Comparison of ENCODE assay signal across 9 cellular contexts in genomic region chr5:179345429-179346321, GRCh38. TPM values are rescaled to one million over a fixed set of nuclear protein-coding genes. Genes with fewer than 3 reads are reported as not detected.
A peak's percentile ranks its signal among the peaks of the same experiment; 100 is the strongest.
DNase-seq lines count a peak whose midpoint lies in the region; ATAC-seq and TF ChIP-seq lines count a peak whose summit lies in the region.
"Had no signal": no experiment of that assay in that cellular context is flagged by ENCODE, and none has a peak within 500 bp of the region (broad histone marks: within the 10 kb centered on the region; RNA-seq: fewer than 3 reads in every experiment).

TSS of gene ADAMTS2 (minus strand) at chr5:179345461. CDS start at chr5:179345328, 133 bp downstream.

- H3K4me2 ChIP-seq in neural progenitor cell, result peak within 1 kb of the TSS; percentile 96

- CTCF ChIA-PET in T-cell (lab: Charles Lee) (no interaction called here), GM10248 (lab: Yijun Ruan, JAX) (no interaction called here)

- no peak within 1 kb of the TSS for H3K9ac ChIP-seq in neural progenitor cell

- peaks cover 90% of the 10 kb centered on the region for H3K27me3 ChIP-seq in neural progenitor cell

- no peaks in the 10 kb centered on the region for H3K36me3 Mint-ChIP-seq in T-cell
- H3K36me3 Mint-ChIP-seq in neural progenitor cell, result no peaks in the 10 kb centered on the region

- TF ChIP-seq CTCF in fibroblast of villous mesenchyme (IDR thresholded peaks at IDR 0.05; ENCODE audit: insufficient read depth, low read depth, low read length) (no peak), neural progenitor cell (IDR thresholded peaks at IDR 0.05) (no peak), GM10248 (IDR thresholded peaks at IDR 0.05; ENCODE audit: control extremely low read depth, extremely low read depth, low read depth, missing control alignments) (no peak)

- no peak within 1 kb of the TSS for H3K27ac ChIP-seq in neural progenitor cell

- no peaks in the 10 kb centered on the region for H3K9me3 ChIP-seq in neural progenitor cell (ENCODE audit: low read depth)

- peak; percentile 32 for DNase-seq in NCI-H2227 (lab: John Stamatoyannopoulos, UW; ENCODE audit: unreplicated experiment)
- DNase-seq in NCI-H2227 treated with DMSO at 0.1 percent for 48 hours (lab: John Stamatoyannopoulos, UW), result no peak
- no peak for DNase-seq in T-cell
- DNase-seq in fibroblast of villous mesenchyme (ENCODE audit: low read depth), result peak; percentile 65
- DNase-seq in neural progenitor cell (ENCODE audit: low spot score), result peak; percentile 88
- no peak for DNase-seq in KG1 (lab: John Stamatoyannopoulos, UW)
- DNase-seq in GM10248 (ENCODE audit: extremely low spot score), result no peak

- peaks cover 20% of the 10 kb centered on the region for H3F3A ChIP-seq in neural progenitor cell (ENCODE audit: low read depth)

- peak within 1 kb of the TSS; percentile 82 for H3K4me3 ChIP-seq in fibroblast of villous mesenchyme (ENCODE audit: low read depth, low read length)
- peak within 1 kb of the TSS; percentile 71 for H3K4me3 ChIP-seq in neural progenitor cell

- H3K4me1 ChIP-seq in neural progenitor cell, result peaks cover 10% of the 10 kb centered on the region

- H3K4me3 Mint-ChIP-seq in T-cell (peak within 1 kb of the TSS in 2 of 3 donors; percentile 66 to 69), neural progenitor cell (peak within 1 kb of the TSS; percentile 82)

- ATAC-seq in T-cell (replicated peaks in 1 of 4) (no peak), HG03520 (IDR thresholded peaks at IDR 0.05; ENCODE audit: unreplicated experiment) (no peak)

- H3K27ac Mint-ChIP-seq in T-cell, result peak within 1 kb of the TSS in 1 of 2 donors; percentile 36
- no peak within 1 kb of the TSS for H3K27ac Mint-ChIP-seq in neural progenitor cell

- H3K9me3 Mint-ChIP-seq in T-cell (no peaks in the 10 kb centered on the region), neural progenitor cell (no peaks in the 10 kb centered on the region)

- POLR2A ChIA-PET in T-cell (lab: Charles Lee), result no interaction called here
- POLR2A ChIA-PET in GM10248 (lab: Yijun Ruan, JAX), result interaction anchor here (0.6 kb wide), 1 partner anchor 572 kb away, joined by 7 read pairs; no protein-coding TSS in a partner anchor

- H3K4me1 Mint-ChIP-seq in T-cell (peaks cover 7 to 21% (median 15%) of the 10 kb centered on the region in 3 donors), neural progenitor cell (peaks cover 13% of the 10 kb centered on the region)

- peak within 1 kb of the TSS; percentile 97 for H2AFZ ChIP-seq in neural progenitor cell (replicated peaks)

- H3K27me3 Mint-ChIP-seq in T-cell, result peaks cover 46 to 63% of the 10 kb centered on the region in 2 donors
- peaks cover 57% of the 10 kb centered on the region for H3K27me3 Mint-ChIP-seq in neural progenitor cell (ENCODE audit: insufficient read depth, low read depth)

- no peaks in the 10 kb centered on the region for H3K79me2 ChIP-seq in neural progenitor cell (ENCODE audit: low read depth)

- no peaks in the 10 kb centered on the region for H3K36me3 ChIP-seq in neural progenitor cell

- H4K20me1 ChIP-seq in neural progenitor cell (ENCODE audit: low read depth), result peaks cover 16% of the 10 kb centered on the region

RNA-seq across cellular contexts. Expression of gene ADAMTS2, which starts in this region (rescaled TPM):
- total RNA-seq in T-cell (under 1 TPM in 2 of 5 donors, not detected in 3; 0.09 to 0.23 TPM), fibroblast of villous mesenchyme (30.2 and 44.5 TPM in 2 replicates), neural progenitor cell (ENCODE audit: low replicate concordance) (1.2 and 3.0 TPM in 2 replicates)
- total RNA-seq: T-helper 2 cell treated with Interferon-gamma antibody and Interleukin-4, amounts not matched to agents 100 ng/mL and 5 ng/mL, for 36 hours had no signal

Comparison
In these comparisons a context has a peak if more than half of its experiments do, and no peak if none do; other contexts are left out.
1. DNase-seq: peak in NCI-H2227 (single experiment), fibroblast of villous mesenchyme (single experiment) and neural progenitor cell (single experiment); none in NCI-H2227 treated with DMSO at 0.1 percent for 48 hours (single experiment), T-cell (0 of 34), KG1 (single experiment) and GM10248 (single experiment).